ENCODE assay signal across 14 cellular contexts in genomic region chr5:107485184-107485583, GRCh38.
DNase-seq lines count a peak whose midpoint lies in the region; ATAC-seq and TF ChIP-seq lines count a peak whose summit lies in the region.
"Had no signal": no experiment of that assay in that cellular context is flagged by ENCODE, and none has a peak within 500 bp of the region (broad histone marks: within the 10 kb centered on the region; RNA-seq: fewer than 3 reads in every experiment).

No MANE protein-coding gene starts in this region.

- peak; percentile 9 for TF ChIP-seq CTCF in GM12864 (IDR thresholded peaks at IDR 0.05; ENCODE audit: low read depth, low read length, missing control alignments)

- DNase-seq in GM12864 (ENCODE audit: low read depth) (peak; percentile 29), HT-29 (ENCODE audit: low spot score) (no peak), DMS 273 treated with DMSO at 0.1 percent for 48 hours (lab: John Stamatoyannopoulos, UW) (no peak), medulla oblongata (ENCODE audit: extremely low spot score) (no peak)
- DNase-seq in activated naive CD4-positive, alpha-beta T cell (lab: John Stamatoyannopoulos, UW): no peak
- DNase-seq: anterior cingulate cortex; gastrocnemius medialis; kidney glomerular epithelial cell; naive thymus-derived CD8-positive, alpha-beta T cell; NCI-H1092 had no signal

- no peak overlapping the region for H3K4me3 ChIP-seq in GM12864 (ENCODE audit: low read depth, low read length)
- H3K4me3 ChIP-seq: A549, gastrocnemius medialis had no signal

- ATAC-seq in GM19351 (IDR thresholded peaks at IDR 0.05; ENCODE audit: unreplicated experiment) (peak; percentile 47), HG02642 (IDR thresholded peaks at IDR 0.05; ENCODE audit: poor library complexity, unreplicated experiment) (peak; percentile 66), HG03354 (IDR thresholded peaks at IDR 0.05; ENCODE audit: poor library complexity, severe bottlenecking, unreplicated experiment) (peak; percentile 78)
- ATAC-seq: A549; gastrocnemius medialis; naive thymus-derived CD8-positive, alpha-beta T cell had no signal
